8 cellular contexts compared by ENCODE assay signal in the genomic region with DNA sequence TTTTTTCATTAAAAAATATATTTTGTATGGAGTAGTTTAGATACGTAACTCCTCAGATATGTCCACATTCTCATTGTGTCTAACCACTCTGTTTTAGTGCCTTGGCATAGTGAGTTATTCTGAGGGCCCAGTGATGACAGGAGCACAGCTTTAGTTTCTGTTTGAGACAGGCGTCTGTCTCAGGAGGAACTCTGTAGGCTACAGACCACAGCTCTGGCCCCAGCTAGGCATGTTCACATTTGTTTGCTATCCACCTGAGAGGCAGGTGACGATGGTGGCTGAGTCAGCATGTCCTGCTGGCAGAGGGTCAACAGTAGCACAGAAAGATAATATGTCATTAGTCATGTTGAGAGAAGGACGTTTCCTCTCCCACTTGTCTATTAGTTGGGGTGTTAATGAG. TPM values are rescaled to one million over a fixed set of nuclear protein-coding genes. Genes with fewer than 3 reads are reported as not detected.
DNase-seq lines count a peak whose midpoint lies in the region; ATAC-seq and TF ChIP-seq lines count a peak whose summit lies in the region.

No MANE protein-coding gene starts in this region.

- peaks cover 4% of the 10 kb centered on the region for H3K9me3 Mint-ChIP-seq in nephron progenitor cell

- H3K36me3 Mint-ChIP-seq in nephron progenitor cell (ENCODE audit: low read depth): no peaks in the 10 kb centered on the region

- DNase-seq in AG10803 (ENCODE audit: low read depth): peak; percentile 75
- peak; percentile 42 to 64 for DNase-seq in SHP77 (lab: John Stamatoyannopoulos, UW)
- peak; percentile 86 for DNase-seq in mucosa of gallbladder (ENCODE audit: low spot score)
- no peak for DNase-seq in stimulated activated CD4-positive, alpha-beta T cell treated with anti-CD3 and anti-CD28 coated beads, Interleukin-4, amount 100 ng/mL, for 1 hour
- no peak for DNase-seq in HuH-7.5 (ENCODE audit: low spot score)
- DNase-seq in nephron progenitor cell: no peak

- H3K27ac Mint-ChIP-seq in nephron progenitor cell: no peak overlapping the region

- peaks cover 6% of the 10 kb centered on the region for H3K27me3 Mint-ChIP-seq in nephron progenitor cell (ENCODE audit: low read depth, poor library complexity)

- TF ChIP-seq CTCF in AG10803 (conservative IDR thresholded peaks at IDR 0.05; ENCODE audit: low read length): no peak
- no peak for TF ChIP-seq CTCF in nephron progenitor cell (IDR thresholded peaks at IDR 0.05)

- no peak overlapping the region for H3K4me3 Mint-ChIP-seq in nephron progenitor cell

- ATAC-seq in GM19328 (IDR thresholded peaks at IDR 0.05; ENCODE audit: unreplicated experiment): peak; percentile 81
- ATAC-seq in HG03196 (IDR thresholded peaks at IDR 0.05; ENCODE audit: unreplicated experiment): peak; percentile 86

- peaks cover 15% of the 10 kb centered on the region for H3K4me1 Mint-ChIP-seq in nephron progenitor cell

- H3K4me3 ChIP-seq in AG10803 (ENCODE audit: low read length): peak overlapping the region; percentile 21

RNA-seq across cellular contexts. Expression of a gene that starts 16.3 kb away (rescaled TPM):
- 17.3 TPM for total RNA-seq in mucosa of gallbladder

Comparison
In these comparisons a context has a peak if more than half of its experiments do, and no peak if none do; other contexts are left out.
1. DNase-seq: peak in AG10803 (single experiment), SHP77 (2 of 2) and mucosa of gallbladder (single experiment); none in stimulated activated CD4-positive, alpha-beta T cell treated with anti-CD3 and anti-CD28 coated beads, Interleukin-4, amount 100 ng/mL, for 1 hour (single experiment), HuH-7.5 (single experiment) and nephron progenitor cell (single experiment).